1 cellular context compared by ENCODE assay signal in the genomic region with DNA sequence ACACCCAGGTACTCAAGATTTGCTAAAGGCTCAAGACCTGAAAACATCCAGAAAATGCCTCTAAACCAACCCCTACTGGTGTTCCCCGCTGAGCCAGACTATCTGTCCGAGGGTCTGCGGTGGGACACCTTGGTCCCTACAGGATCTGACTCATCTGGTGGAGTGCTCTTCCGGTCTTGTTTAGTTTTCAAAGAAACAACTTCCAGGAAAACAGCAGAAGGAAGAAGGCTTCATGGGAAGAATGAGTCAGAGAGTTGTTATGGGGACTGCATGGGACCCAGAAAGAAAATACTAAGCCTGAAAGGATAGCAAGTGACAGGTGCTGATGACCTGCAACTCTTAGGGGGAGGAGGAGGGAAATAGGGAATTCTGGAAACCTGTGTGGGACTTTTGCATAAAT.
TF ChIP-seq lines count a peak whose summit lies in the region.

No MANE protein-coding gene starts in this region.

TF ChIP-seq in K562, 482 proteins besides CTCF, POLR2A, EP300 and RAD21 (continued from another document):
- TF ChIP-seq, protein P1, sequence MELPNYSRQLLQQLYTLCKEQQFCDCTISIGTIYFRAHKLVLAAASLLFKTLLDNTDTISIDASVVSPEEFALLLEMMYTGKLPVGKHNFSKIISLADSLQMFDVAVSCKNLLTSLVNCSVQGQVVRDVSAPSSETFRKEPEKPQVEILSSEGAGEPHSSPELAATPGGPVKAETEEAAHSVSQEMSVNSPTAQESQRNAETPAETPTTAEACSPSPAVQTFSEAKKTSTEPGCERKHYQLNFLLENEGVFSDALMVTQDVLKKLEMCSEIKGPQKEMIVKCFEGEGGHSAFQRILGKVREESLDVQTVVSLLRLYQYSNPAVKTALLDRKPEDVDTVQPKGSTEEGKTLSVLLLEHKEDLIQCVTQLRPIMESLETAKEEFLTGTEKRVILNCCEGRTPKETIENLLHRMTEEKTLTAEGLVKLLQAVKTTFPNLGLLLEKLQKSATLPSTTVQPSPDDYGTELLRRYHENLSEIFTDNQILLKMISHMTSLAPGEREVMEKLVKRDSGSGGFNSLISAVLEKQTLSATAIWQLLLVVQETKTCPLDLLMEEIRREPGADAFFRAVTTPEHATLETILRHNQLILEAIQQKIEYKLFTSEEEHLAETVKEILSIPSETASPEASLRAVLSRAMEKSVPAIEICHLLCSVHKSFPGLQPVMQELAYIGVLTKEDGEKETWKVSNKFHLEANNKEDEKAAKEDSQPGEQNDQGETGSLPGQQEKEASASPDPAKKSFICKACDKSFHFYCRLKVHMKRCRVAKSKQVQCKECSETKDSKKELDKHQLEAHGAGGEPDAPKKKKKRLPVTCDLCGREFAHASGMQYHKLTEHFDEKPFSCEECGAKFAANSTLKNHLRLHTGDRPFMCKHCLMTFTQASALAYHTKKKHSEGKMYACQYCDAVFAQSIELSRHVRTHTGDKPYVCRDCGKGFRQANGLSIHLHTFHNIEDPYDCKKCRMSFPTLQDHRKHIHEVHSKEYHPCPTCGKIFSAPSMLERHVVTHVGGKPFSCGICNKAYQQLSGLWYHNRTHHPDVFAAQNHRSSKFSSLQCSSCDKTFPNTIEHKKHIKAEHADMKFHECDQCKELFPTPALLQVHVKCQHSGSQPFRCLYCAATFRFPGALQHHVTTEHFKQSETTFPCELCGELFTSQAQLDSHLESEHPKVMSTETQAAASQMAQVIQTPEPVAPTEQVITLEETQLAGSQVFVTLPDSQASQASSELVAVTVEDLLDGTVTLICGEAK (IDR thresholded peaks at IDR 0.05): 0 out of 2 replicates have a peak, but pooled peaks have one; percentile 34
- TF ChIP-seq, protein P1 (CRISPR knock-in tag; IDR thresholded peaks at IDR 0.05): no peak
- TF ChIP-seq ETV6 (IDR thresholded peaks at IDR 0.05; ENCODE audit: borderline replicate concordance in 1 of 2, low read depth in 2 of 2, low read length in 1 of 2) (peak; percentile 14 to 61; a peak in 2 of 4 replicates), ETV6 (CRISPR knock-in tag; IDR thresholded peaks at IDR 0.05; ENCODE audit: borderline replicate concordance) (no peak), BMI1 (IDR thresholded peaks at IDR 0.05; ENCODE audit: low read length) (no peak), GATAD2B (IDR thresholded peaks at IDR 0.05; ENCODE audit: borderline replicate concordance) (no peak), HDAC8 (tag; IDR thresholded peaks at IDR 0.05) (no peak), CBX2 (IDR thresholded peaks at IDR 0.05; ENCODE audit: insufficient read depth, low read length, poor library complexity, severe bottlenecking) (no peak), HINFP (tag; conservative IDR thresholded peaks at IDR 0.05; ENCODE audit: low read depth) (no peak), ZNF699 (CRISPR knock-in tag; IDR thresholded peaks at IDR 0.05; ENCODE audit: insufficient replicate concordance) (no peak), THAP7 (CRISPR knock-in tag; IDR thresholded peaks at IDR 0.05) (no peak), CREM (IDR thresholded peaks at IDR 0.05; ENCODE audit: low read depth) (no peak), JUND (IDR thresholded peaks at IDR 0.05; ENCODE audit: borderline replicate concordance, low read depth, low read length) (peak; percentile 69), JUND (tag; IDR thresholded peaks at IDR 0.05; ENCODE audit: borderline replicate concordance, low read depth, low read length) (no peak; the same call in 2 of the 3 replicates), ATF7 (IDR thresholded peaks at IDR 0.05) (no peak), ZNF197 (CRISPR knock-in tag; IDR thresholded peaks at IDR 0.05; ENCODE audit: low read depth) (no peak), ZC3H11A (IDR thresholded peaks at IDR 0.05; ENCODE audit: low read depth, low read length) (no peak), MEF2A (IDR thresholded peaks at IDR 0.05; ENCODE audit: control insufficient read depth, low read depth, low read length) (no peak), SP1 (CRISPR knock-in tag; IDR thresholded peaks at IDR 0.05) (no peak), KLF10 (CRISPR knock-in tag; IDR thresholded peaks at IDR 0.05) (no peak), BRD4 (IDR thresholded peaks at IDR 0.05) (no peak), ZBTB26 (CRISPR knock-in tag; IDR thresholded peaks at IDR 0.05) (no peak), HNRNPL (IDR thresholded peaks at IDR 0.05; ENCODE audit: low read depth, low read length) (no peak), NFYB (IDR thresholded peaks at IDR 0.05; ENCODE audit: extremely low read depth, insufficient read length) (no peak), SIN3A (IDR thresholded peaks at IDR 0.05; ENCODE audit: borderline replicate concordance in 2 of 2, control insufficient read depth in 1 of 2, low read depth in 2 of 2, low read length in 2 of 2) (no peak), SRSF9 (IDR thresholded peaks at IDR 0.05; ENCODE audit: borderline replicate concordance, low read depth, low read length) (no peak), GATAD2A (IDR thresholded peaks at IDR 0.05) (peak; percentile 22; the same call in 1 of the 2 replicates), ZBTB7A (IDR thresholded peaks at IDR 0.05; ENCODE audit: borderline replicate concordance, control insufficient read depth, low read depth, low read length) (peak; percentile 95), BRD9 (IDR thresholded peaks at IDR 0.05; ENCODE audit: low read depth, partially characterized antibody) (no peak), ETV5 (CRISPR knock-in tag; IDR thresholded peaks at IDR 0.05; ENCODE audit: low read depth) (peak; percentile 30; the same call in 1 of the 2 replicates), CAMTA2 (CRISPR knock-in tag; conservative IDR thresholded peaks at IDR 0.05) (no peak), NFATC3 (IDR thresholded peaks at IDR 0.05) (no peak), MXD1 (CRISPR knock-in tag; IDR thresholded peaks at IDR 0.05; ENCODE audit: borderline replicate concordance, poor library complexity, severe bottlenecking) (no peak), ATF2 (CRISPR knock-in tag; IDR thresholded peaks at IDR 0.05) (no peak)
- TF ChIP-seq, protein P2, sequence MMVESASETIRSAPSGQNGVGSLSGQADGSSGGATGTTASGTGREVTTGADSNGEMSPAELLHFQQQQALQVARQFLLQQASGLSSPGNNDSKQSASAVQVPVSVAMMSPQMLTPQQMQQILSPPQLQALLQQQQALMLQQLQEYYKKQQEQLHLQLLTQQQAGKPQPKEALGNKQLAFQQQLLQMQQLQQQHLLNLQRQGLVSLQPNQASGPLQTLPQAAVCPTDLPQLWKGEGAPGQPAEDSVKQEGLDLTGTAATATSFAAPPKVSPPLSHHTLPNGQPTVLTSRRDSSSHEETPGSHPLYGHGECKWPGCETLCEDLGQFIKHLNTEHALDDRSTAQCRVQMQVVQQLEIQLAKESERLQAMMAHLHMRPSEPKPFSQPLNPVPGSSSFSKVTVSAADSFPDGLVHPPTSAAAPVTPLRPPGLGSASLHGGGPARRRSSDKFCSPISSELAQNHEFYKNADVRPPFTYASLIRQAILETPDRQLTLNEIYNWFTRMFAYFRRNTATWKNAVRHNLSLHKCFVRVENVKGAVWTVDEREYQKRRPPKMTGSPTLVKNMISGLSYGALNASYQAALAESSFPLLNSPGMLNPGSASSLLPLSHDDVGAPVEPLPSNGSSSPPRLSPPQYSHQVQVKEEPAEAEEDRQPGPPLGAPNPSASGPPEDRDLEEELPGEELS (CRISPR knock-in tag; IDR thresholded peaks at IDR 0.05; ENCODE audit: borderline replicate concordance): no peak
- TF ChIP-seq, protein P3, sequence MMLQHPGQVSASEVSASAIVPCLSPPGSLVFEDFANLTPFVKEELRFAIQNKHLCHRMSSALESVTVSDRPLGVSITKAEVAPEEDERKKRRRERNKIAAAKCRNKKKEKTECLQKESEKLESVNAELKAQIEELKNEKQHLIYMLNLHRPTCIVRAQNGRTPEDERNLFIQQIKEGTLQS (IDR thresholded peaks at IDR 0.05): peak; percentile 51; the same call in 1 of the 2 replicates
- TF ChIP-seq, protein P3 (CRISPR knock-in tag; conservative IDR thresholded peaks at IDR 0.05): no peak
